In the genomic region with DNA sequence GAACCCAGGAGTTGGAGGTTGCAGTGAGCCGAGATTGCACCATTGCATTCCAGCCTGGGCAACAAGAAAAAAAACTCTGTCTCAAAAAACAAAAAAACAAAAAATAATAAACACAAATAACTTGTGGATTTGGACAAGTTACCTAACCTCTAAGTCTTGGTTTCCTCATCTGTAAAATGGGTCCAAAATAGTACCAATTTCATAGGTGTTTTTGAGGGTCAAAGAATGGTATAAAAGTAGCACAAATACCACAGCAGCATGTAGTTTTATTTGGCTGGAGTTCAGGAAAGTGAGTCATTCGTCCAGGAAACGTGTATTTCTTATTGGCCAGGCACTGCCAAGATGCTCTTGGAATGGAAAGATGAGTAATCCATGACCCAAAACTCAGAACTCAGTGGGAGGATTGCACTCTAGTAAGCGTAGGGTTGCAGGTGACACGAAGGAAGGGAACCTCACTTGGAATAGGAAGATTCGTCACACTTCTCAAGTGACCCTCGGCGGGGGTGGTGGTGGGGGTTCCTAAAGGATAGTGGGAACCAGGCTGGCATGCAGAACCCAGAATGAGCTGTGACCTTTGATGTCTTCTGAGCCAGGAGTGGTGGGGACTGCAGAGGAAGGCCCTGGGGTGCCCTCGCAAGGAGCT, we compare ENCODE assay signal across 10 cellular contexts. TPM values are rescaled to one million over a fixed set of nuclear protein-coding genes. Genes with fewer than 3 reads are reported as not detected.
A peak's percentile ranks its signal among the peaks of the same experiment; 100 is the strongest.
DNase-seq lines count a peak whose midpoint lies in the region; ATAC-seq and TF ChIP-seq lines count a peak whose summit lies in the region.
"Had no signal": no experiment of that assay in that cellular context is flagged by ENCODE, and none has a peak within 500 bp of the region (broad histone marks: within the 10 kb centered on the region; RNA-seq: fewer than 3 reads in every experiment).

No MANE protein-coding gene starts in this region.

- intact Hi-C loops in HCT116 (cut with micrococcal nuclease): loop anchor here (2.0 kb wide), 1 partner anchor 23 kb away; no protein-coding TSS in a partner anchor

- peak overlapping the region in 1 of 2 experiments; percentile 27; a peak in 2 of 4 replicates for H3K4me3 ChIP-seq in HCT116 (replicated peaks in 1 of 2; ENCODE audit: low read depth in 1 of 2, low read length in 2 of 2)
- H3K4me3 ChIP-seq in kidney epithelial cell (ENCODE audit: low read depth, low read length): no peak overlapping the region

- no peaks in the 10 kb centered on the region for H4K20me1 ChIP-seq in HCT116 (ENCODE audit: insufficient read depth)

- TF ChIP-seq RAD21 in HCT116 (IDR thresholded peaks at IDR 0.05; ENCODE audit: low read depth): no peak

- no peaks in the 10 kb centered on the region for H3K79me2 ChIP-seq in HCT116 (ENCODE audit: insufficient read depth, low read length)

- no peak overlapping the region for H2AFZ ChIP-seq in HCT116 (ENCODE audit: low read depth, low read length, poor library complexity, severe bottlenecking)

- BruUV-seq in HCT116 (replicated peaks; lab: Mats Ljungman, UMichigan): TSS peak; percentile 45

- RAD21 ChIA-PET in HCT116 (lab: Charles Lee; ENCODE audit: low non-redundant PET in 1 of 2, low total read pairs in 2 of 2, uncharacterized antibody in 2 of 2, unreplicated experiment in 2 of 2): no interaction called here

- H3K9me2 ChIP-seq in HCT116 (ENCODE audit: insufficient read depth): no peaks in the 10 kb centered on the region

- ATAC-seq in HCT116 (peak; percentile 95), GM21825 (IDR thresholded peaks at IDR 0.05; ENCODE audit: unreplicated experiment) (no peak)
- ATAC-seq: stimulated activated naive B cell treated with anti-CD40 and anti-IgM and Interleukin-4, amounts not matched to agents 10 μg/mL and 1 μg/mL and 100 μg/mL, for 72 hours had no signal

- H3K4me2 ChIP-seq in HCT116 (ENCODE audit: low read length): peak overlapping the region; percentile 84

- TF ChIP-seq CTCF in HCT116 (IDR thresholded peaks at IDR 0.05 in 2 of 3, conservative IDR thresholded peaks at IDR 0.05 in 1 of 3; ENCODE audit: borderline replicate concordance in 1 of 3, insufficient read depth in 1 of 3, low read depth in 2 of 3, low read length in 2 of 3) (no peak), kidney epithelial cell (IDR thresholded peaks at IDR 0.05; ENCODE audit: insufficient read depth, low read length, poor library complexity, severe bottlenecking) (no peak)

- H3K27me3 ChIP-seq in HCT116 (ENCODE audit: insufficient read depth, low read length): no peaks in the 10 kb centered on the region
- no peaks in the 10 kb centered on the region for H3K27me3 ChIP-seq in kidney epithelial cell (ENCODE audit: control insufficient read depth, insufficient read depth, low read length)

- CTCF ChIA-PET in HCT116 (lab: Charles Lee): interaction anchor here (0.7 kb wide), 1 partner anchor 8 kb away, joined by 4 read pairs; no protein-coding TSS in a partner anchor

- no peaks in the 10 kb centered on the region for H3K9me3 ChIP-seq in HCT116 (ENCODE audit: control insufficient read depth in 1 of 2, insufficient read depth in 1 of 2, low read depth in 1 of 2, low read length in 2 of 2)

- peaks cover 31 to 35% of the 10 kb centered on the region in 2 experiments for H3K4me1 ChIP-seq in HCT116 (ENCODE audit: control insufficient read depth in 1 of 2, insufficient read depth in 2 of 2, low read length in 2 of 2)

- no peaks in the 10 kb centered on the region for H3K36me3 ChIP-seq in HCT116 (ENCODE audit: control insufficient read depth in 1 of 2, insufficient read depth in 2 of 2, low read length in 2 of 2)
- H3K36me3 ChIP-seq in kidney epithelial cell (ENCODE audit: control insufficient read depth, insufficient read depth, low read length): no peaks in the 10 kb centered on the region

- H3K27ac ChIP-seq in HCT116 (ENCODE audit: low read depth, low read length): peak overlapping the region; percentile 56

- no peak for TF ChIP-seq POLR2A in HCT116 (IDR thresholded peaks at IDR 0.05; ENCODE audit: borderline replicate concordance, extremely low read depth, insufficient read depth, insufficient read length)

- peak overlapping the region; percentile 17; the same call in 1 of the 2 replicates for H3K9ac ChIP-seq in HCT116 (ENCODE audit: low read length)

- DNase-seq in 8988T: peak; percentile 68
- peak; percentile 92 for DNase-seq in HCT116 (ENCODE audit: low read depth, low spot score)
- DNase-seq in activated T-helper 9 cell treated with anti-CD3 and anti-CD28 coated beads, Interleukin-2, amount 50 U/mL, for 16 hours (ENCODE audit: low read depth): peak; percentile 2
- DNase-seq in kidney epithelial cell (ENCODE audit: low read depth): peak; percentile 96
- DNase-seq in Ammon's horn (ENCODE audit: low spot score): no peak
- no peak for DNase-seq in NCI-H1417 (lab: John Stamatoyannopoulos, UW)
- DNase-seq in NCI-H1105 (lab: John Stamatoyannopoulos, UW): no peak
- DNase-seq: glutamatergic neuron; stimulated activated naive B cell treated with anti-CD40 and anti-IgM and Interleukin-4, amounts not matched to agents 10 μg/mL and 1 μg/mL and 100 μg/mL, for 72 hours had no signal

- POLR2A ChIA-PET in HCT116 (lab: Charles Lee): no interaction called here

TF ChIP-seq in HCT116, 20 proteins besides CTCF, POLR2A, EP300 and RAD21 (continues in another document):
- TF ChIP-seq, protein P1, sequence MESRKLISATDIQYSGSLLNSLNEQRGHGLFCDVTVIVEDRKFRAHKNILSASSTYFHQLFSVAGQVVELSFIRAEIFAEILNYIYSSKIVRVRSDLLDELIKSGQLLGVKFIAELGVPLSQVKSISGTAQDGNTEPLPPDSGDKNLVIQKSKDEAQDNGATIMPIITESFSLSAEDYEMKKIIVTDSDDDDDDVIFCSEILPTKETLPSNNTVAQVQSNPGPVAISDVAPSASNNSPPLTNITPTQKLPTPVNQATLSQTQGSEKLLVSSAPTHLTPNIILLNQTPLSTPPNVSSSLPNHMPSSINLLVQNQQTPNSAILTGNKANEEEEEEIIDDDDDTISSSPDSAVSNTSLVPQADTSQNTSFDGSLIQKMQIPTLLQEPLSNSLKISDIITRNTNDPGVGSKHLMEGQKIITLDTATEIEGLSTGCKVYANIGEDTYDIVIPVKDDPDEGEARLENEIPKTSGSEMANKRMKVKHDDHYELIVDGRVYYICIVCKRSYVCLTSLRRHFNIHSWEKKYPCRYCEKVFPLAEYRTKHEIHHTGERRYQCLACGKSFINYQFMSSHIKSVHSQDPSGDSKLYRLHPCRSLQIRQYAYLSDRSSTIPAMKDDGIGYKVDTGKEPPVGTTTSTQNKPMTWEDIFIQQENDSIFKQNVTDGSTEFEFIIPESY (IDR thresholded peaks at IDR 0.05; ENCODE audit: extremely low read depth, insufficient replicate concordance, low read length): no peak
- TF ChIP-seq SIN3A (IDR thresholded peaks at IDR 0.05; ENCODE audit: low read depth): 0 out of 2 replicates have a peak, but pooled peaks have one; percentile 55
- peak; percentile 9 for TF ChIP-seq TCF7L2 (IDR thresholded peaks at IDR 0.05; ENCODE audit: borderline replicate concordance, extremely low read depth, insufficient read depth, insufficient read length)
- no peak for TF ChIP-seq ELF1 (IDR thresholded peaks at IDR 0.05; ENCODE audit: borderline replicate concordance, low read depth)
- TF ChIP-seq ZNF274 (IDR thresholded peaks at IDR 0.05; ENCODE audit: low read depth, low read length): no peak
- no peak for TF ChIP-seq EZH2 (IDR thresholded peaks at IDR 0.05)
- TF ChIP-seq YY1 (IDR thresholded peaks at IDR 0.05; ENCODE audit: extremely low read depth, insufficient replicate concordance, low read depth, low read length): peak; percentile 65
- TF ChIP-seq, protein P2, sequence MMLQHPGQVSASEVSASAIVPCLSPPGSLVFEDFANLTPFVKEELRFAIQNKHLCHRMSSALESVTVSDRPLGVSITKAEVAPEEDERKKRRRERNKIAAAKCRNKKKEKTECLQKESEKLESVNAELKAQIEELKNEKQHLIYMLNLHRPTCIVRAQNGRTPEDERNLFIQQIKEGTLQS (IDR thresholded peaks at IDR 0.05): peak; percentile 83; the same call in 1 of the 2 replicates
- TF ChIP-seq, protein P3, sequence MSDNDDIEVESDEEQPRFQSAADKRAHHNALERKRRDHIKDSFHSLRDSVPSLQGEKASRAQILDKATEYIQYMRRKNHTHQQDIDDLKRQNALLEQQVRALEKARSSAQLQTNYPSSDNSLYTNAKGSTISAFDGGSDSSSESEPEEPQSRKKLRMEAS (IDR thresholded peaks at IDR 0.05): peak; percentile 71
- TF ChIP-seq POLR2AphosphoS5 (IDR thresholded peaks at IDR 0.05; ENCODE audit: low read depth, low read length): peak; percentile 60; the same call in 1 of the 2 replicates
- TF ChIP-seq, protein P4, sequence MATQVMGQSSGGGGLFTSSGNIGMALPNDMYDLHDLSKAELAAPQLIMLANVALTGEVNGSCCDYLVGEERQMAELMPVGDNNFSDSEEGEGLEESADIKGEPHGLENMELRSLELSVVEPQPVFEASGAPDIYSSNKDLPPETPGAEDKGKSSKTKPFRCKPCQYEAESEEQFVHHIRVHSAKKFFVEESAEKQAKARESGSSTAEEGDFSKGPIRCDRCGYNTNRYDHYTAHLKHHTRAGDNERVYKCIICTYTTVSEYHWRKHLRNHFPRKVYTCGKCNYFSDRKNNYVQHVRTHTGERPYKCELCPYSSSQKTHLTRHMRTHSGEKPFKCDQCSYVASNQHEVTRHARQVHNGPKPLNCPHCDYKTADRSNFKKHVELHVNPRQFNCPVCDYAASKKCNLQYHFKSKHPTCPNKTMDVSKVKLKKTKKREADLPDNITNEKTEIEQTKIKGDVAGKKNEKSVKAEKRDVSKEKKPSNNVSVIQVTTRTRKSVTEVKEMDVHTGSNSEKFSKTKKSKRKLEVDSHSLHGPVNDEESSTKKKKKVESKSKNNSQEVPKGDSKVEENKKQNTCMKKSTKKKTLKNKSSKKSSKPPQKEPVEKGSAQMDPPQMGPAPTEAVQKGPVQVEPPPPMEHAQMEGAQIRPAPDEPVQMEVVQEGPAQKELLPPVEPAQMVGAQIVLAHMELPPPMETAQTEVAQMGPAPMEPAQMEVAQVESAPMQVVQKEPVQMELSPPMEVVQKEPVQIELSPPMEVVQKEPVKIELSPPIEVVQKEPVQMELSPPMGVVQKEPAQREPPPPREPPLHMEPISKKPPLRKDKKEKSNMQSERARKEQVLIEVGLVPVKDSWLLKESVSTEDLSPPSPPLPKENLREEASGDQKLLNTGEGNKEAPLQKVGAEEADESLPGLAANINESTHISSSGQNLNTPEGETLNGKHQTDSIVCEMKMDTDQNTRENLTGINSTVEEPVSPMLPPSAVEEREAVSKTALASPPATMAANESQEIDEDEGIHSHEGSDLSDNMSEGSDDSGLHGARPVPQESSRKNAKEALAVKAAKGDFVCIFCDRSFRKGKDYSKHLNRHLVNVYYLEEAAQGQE (IDR thresholded peaks at IDR 0.05; ENCODE audit: low read depth): no peak
- TF ChIP-seq SP1 (IDR thresholded peaks at IDR 0.05; ENCODE audit: low read depth): peak; percentile 94
- peak; percentile 81 for TF ChIP-seq CEBPB (IDR thresholded peaks at IDR 0.05; ENCODE audit: low read depth)
- TF ChIP-seq FOSL1 (IDR thresholded peaks at IDR 0.05; ENCODE audit: low read depth): peak; percentile 99
- peak; percentile 98 for TF ChIP-seq JUND (IDR thresholded peaks at IDR 0.05)

RNA-seq across cellular contexts. Expression of a gene that starts 24.4 kb away (rescaled TPM):
- total RNA-seq in HCT116 (2021; ENCODE audit: unreplicated experiment) (8.5 TPM), kidney epithelial cell (6.2 and 7.0 TPM in 2 replicates)
- 6.0 and 6.3 TPM in 2 replicates for polyA plus RNA-seq in HCT116 (2012)

Comparison
In these comparisons a context has a peak if more than half of its experiments do, and no peak if none do; other contexts are left out.
1. DNase-seq: peak in 8988T (single experiment), HCT116 (single experiment), activated T-helper 9 cell treated with anti-CD3 and anti-CD28 coated beads, Interleukin-2, amount 50 U/mL, for 16 hours (single experiment) and kidney epithelial cell (single experiment); none in Ammon's horn (single experiment), NCI-H1417 (0 of 3) and NCI-H1105 (single experiment).